ENCODE assay signal across 22 cellular contexts in the genomic region with DNA sequence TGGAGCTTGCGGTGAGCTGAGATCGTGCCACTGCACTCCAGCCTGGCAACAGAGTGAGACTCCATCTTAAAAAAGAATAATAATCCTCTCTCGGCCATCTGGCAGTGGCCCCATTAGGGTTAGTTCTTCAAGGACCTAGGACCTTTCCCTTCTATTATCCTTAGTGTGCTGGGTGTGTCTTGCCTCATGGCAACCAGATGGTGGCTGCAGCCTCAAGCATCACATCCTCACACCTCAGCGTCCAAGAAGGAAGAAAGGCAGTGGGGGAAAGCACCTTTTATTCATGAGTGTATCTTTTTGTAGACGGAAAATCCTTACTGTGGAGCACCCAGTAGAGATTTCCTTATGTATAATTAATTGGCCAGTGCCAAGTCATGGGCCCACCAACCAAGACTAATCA.
"Had no signal": no experiment of that assay in that cellular context is flagged by ENCODE, and none has a peak within 500 bp of the region (broad histone marks: within the 10 kb centered on the region; RNA-seq: fewer than 3 reads in every experiment).

No MANE protein-coding gene starts in this region.

- H3K9me3 ChIP-seq: gastrocnemius medialis, mucosa of descending colon, right lobe of liver, thoracic aorta, upper lobe of right lung, uterus had no signal

- H3K79me2 ChIP-seq: parathyroid adenoma had no signal

- H3K27me3 ChIP-seq: gastrocnemius medialis, right lobe of liver, tibial nerve, upper lobe of right lung, uterus had no signal

- H3K9ac ChIP-seq: parathyroid adenoma had no signal

- DNase-seq: cortex of kidney; effector memory CD8-positive, alpha-beta T cell; erythroblast; gastrocnemius medialis; head of caudate nucleus; mesenchymal stem cell; naive B cell; right lobe of liver; small intestine; stimulated activated CD4-positive, alpha-beta T cell treated with anti-CD3 and anti-CD28 coated beads, Interleukin-15, amount 100 ng/mL, for 24 hours; stimulated activated CD4-positive, alpha-beta T cell treated with anti-CD3 and anti-CD28 coated beads, Interleukin-2, amount 100 ng/mL, for 48 hours; stimulated activated naive CD4-positive, alpha-beta T cell; upper lobe of right lung; uterus had no signal

- H2AFZ ChIP-seq: parathyroid adenoma had no signal

- ATAC-seq: effector memory CD8-positive, alpha-beta T cell; gastrocnemius medialis; left lobe of liver; mucosa of descending colon; natural killer cell treated with Interleukin-12 subunit alpha and Interleukin-12 subunit beta and Interleukin-15 and Interleukin-18, amount 100 ng/mL, for 72 hours; right lobe of liver; upper lobe of right lung had no signal

- H3K36me3 ChIP-seq: gastrocnemius medialis, right lobe of liver, thoracic aorta, tibial nerve, upper lobe of right lung, uterus had no signal

- H3K4me3 ChIP-seq: gastrocnemius medialis, mucosa of descending colon, right lobe of liver, thoracic aorta, tibial nerve, upper lobe of right lung, uterus had no signal

- H3K27ac ChIP-seq: gastrocnemius medialis, parathyroid adenoma, right lobe of liver, thoracic aorta, tibial nerve, upper lobe of right lung, uterus had no signal

- H3K4me1 ChIP-seq: parathyroid adenoma, uterus had no signal

- FAIRE-seq: endometrium, keratinocyte, small intestine had no signal
